In the genomic region with DNA sequence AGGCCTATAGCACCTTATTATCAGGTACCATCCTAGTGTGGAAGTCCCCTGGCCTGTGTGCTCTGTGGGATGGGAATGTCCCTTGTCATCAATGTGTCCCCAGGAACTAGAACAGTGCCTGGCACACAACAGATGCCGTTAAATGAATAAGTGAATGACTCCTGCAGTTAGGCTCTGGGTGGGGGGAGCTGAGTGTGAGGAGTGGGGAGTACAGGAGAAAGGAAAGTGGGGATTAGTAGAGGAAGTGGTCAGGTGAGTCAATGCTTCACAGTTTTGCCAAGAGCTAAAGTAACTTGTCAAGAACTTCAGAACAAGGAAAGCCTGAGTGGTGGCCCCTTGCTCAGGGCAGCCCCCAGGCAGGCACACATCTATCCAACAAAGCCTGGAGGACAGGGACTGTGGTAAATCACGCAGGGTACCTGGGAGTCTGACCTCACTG, we compare ENCODE assay signal across 8 cellular contexts. TPM values are rescaled to one million over a fixed set of nuclear protein-coding genes. Genes with fewer than 3 reads are reported as not detected.
DNase-seq lines count a peak whose midpoint lies in the region; ATAC-seq and TF ChIP-seq lines count a peak whose summit lies in the region.

No MANE protein-coding gene starts in this region.

- no TSS peak for BruUV-seq in Calu3 (replicated peaks; lab: Mats Ljungman, UMichigan)

- 68 to 88% (median 80%) methylated on average over 2 of the region's 2 CpGs for WGBS in stomach, 5 donors

- no peak overlapping the region for H3K4me3 ChIP-seq in effector memory CD4-positive, alpha-beta T cell (ENCODE audit: insufficient read depth, low read depth, low read length, poor library complexity, severe bottlenecking)
- no peak overlapping the region for H3K4me3 ChIP-seq in stomach

- DNase-seq in Calu3 (no peak), T follicular helper cell (ENCODE audit: low read depth) (peak; percentile 44), stomach (no peak), NCI-H1694 treated with DMSO at 0.1 percent for 48 hours (lab: John Stamatoyannopoulos, UW) (no peak), UCSD-AML1 (lab: John Stamatoyannopoulos, UW; ENCODE audit: unreplicated experiment) (no peak), islet precursor cell (no peak)
- peak; percentile 65 to 72 (median 67) for DNase-seq in effector memory CD4-positive, alpha-beta T cell

- H3K9me3 ChIP-seq in effector memory CD4-positive, alpha-beta T cell (ENCODE audit: control insufficient read depth, low read length) = no peaks in the 10 kb centered on the region
- no peaks in the 10 kb centered on the region for H3K9me3 ChIP-seq in stomach

- H3K36me3 ChIP-seq in effector memory CD4-positive, alpha-beta T cell (ENCODE audit: control insufficient read depth, insufficient read depth, low read length) = peaks cover 24% of the 10 kb centered on the region
- no peaks in the 10 kb centered on the region for H3K36me3 ChIP-seq in stomach

- H3K27me3 Mint-ChIP-seq in Calu3 (ENCODE audit: unreplicated experiment) = no peaks in the 10 kb centered on the region

- peaks cover 95% of the 10 kb centered on the region for H3K4me1 ChIP-seq in effector memory CD4-positive, alpha-beta T cell (ENCODE audit: control insufficient read depth, insufficient read depth, low read length, poor library complexity, severe bottlenecking)
- H3K4me1 ChIP-seq in stomach = peaks cover 42 to 58% (median 52%) of the 10 kb centered on the region in 4 donors

- H3K4me1 Mint-ChIP-seq in Calu3 (ENCODE audit: low read depth, unreplicated experiment) = peaks cover 48% of the 10 kb centered on the region

- TF ChIP-seq POLR2A in stomach (IDR thresholded peaks at IDR 0.05) = no peak

- H3K27me3 ChIP-seq in effector memory CD4-positive, alpha-beta T cell (replicated peaks; ENCODE audit: control insufficient read depth, insufficient read depth, low read length, poor library complexity, severe bottlenecking) = no peaks in the 10 kb centered on the region
- H3K27me3 ChIP-seq in stomach = no peaks in the 10 kb centered on the region

- peaks cover 29% of the 10 kb centered on the region for H3K36me3 Mint-ChIP-seq in Calu3 (ENCODE audit: insufficient read depth, unreplicated experiment)

- ATAC-seq in HG02678 (IDR thresholded peaks at IDR 0.05; ENCODE audit: unreplicated experiment) = peak; percentile 1

- H3K9me3 Mint-ChIP-seq in Calu3 (ENCODE audit: low read depth, unreplicated experiment) = no peaks in the 10 kb centered on the region

- H3K27ac Mint-ChIP-seq in Calu3 (ENCODE audit: unreplicated experiment) = peak overlapping the region; percentile 96

- TF ChIP-seq EP300 in stomach (IDR thresholded peaks at IDR 0.05) = no peak

- intact Hi-C loops in Calu3 (cut with micrococcal nuclease; ENCODE audit: unreplicated experiment) = loop anchor here (2.0 to 5.0 kb wide), 3 partner anchors 97 to 427 kb away; a partner anchor contains a TSS
- intact Hi-C loops in stomach (cut with DNase I; ENCODE audit: low total_unique reads) = loop anchor here (10.0 kb wide), 1 partner anchor 289 kb away; no protein-coding TSS in a partner anchor

- H3K4me3 Mint-ChIP-seq in Calu3 (ENCODE audit: low read depth, unreplicated experiment) = peak overlapping the region; percentile 24

- peak overlapping the region; percentile 99 for H3K27ac ChIP-seq in effector memory CD4-positive, alpha-beta T cell (ENCODE audit: insufficient read depth, low read length, poor library complexity, severe bottlenecking)
- H3K27ac ChIP-seq in stomach = peak overlapping the region; percentile 6 to 91 (median 85)

- CTCF ChIA-PET in Calu3 (lab: Charles Lee) = interaction anchor here (0.9 to 1.9 kb wide), 9 partner anchors 15 to 295 kb away, joined by 3 to 18 read pairs (median 3); a partner anchor contains a TSS

- TF ChIP-seq CTCF in Calu3 (IDR thresholded peaks at IDR 0.05; ENCODE audit: unreplicated experiment) = no peak
- no peak for TF ChIP-seq CTCF in stomach (IDR thresholded peaks at IDR 0.05)

RNA-seq across cellular contexts. Expression of a gene that starts 33.4 kb away (rescaled TPM):
- total RNA-seq in Calu3 (2022) (196 and 197 TPM in 2 replicates), stomach (100 to 1,000 TPM in 2 of 5 donors, 10 to 100 TPM in 2, not detected in 1; 36.8 to 191 (median 80.8) TPM)
- 100 to 1,000 TPM; 172 to 236 (median 202) TPM for polyA plus RNA-seq in stomach

RNA-seq across cellular contexts. Expression of a gene that starts 42.5 kb away (rescaled TPM):
- total RNA-seq in Calu3 (2022) = 11.2 and 11.6 TPM in 2 replicates
- total RNA-seq in stomach = 100 to 1,000 TPM in 1 of 5 donors, 10 to 100 TPM in 4; 12.2 to 130 (median 27.7) TPM
- polyA plus RNA-seq in stomach = 10 to 100 TPM; 14.8 to 24.3 (median 17.0) TPM

Comparison
In these comparisons a context has a peak if more than half of its experiments do, and no peak if none do; other contexts are left out.
1. DNase-seq: peak in T follicular helper cell (single experiment) and effector memory CD4-positive, alpha-beta T cell (3 of 3); none in Calu3 (single experiment), stomach (single experiment), NCI-H1694 treated with DMSO at 0.1 percent for 48 hours (single experiment), UCSD-AML1 (single experiment) and islet precursor cell (single experiment).